8 cellular contexts compared by ENCODE assay signal in the genomic region with DNA sequence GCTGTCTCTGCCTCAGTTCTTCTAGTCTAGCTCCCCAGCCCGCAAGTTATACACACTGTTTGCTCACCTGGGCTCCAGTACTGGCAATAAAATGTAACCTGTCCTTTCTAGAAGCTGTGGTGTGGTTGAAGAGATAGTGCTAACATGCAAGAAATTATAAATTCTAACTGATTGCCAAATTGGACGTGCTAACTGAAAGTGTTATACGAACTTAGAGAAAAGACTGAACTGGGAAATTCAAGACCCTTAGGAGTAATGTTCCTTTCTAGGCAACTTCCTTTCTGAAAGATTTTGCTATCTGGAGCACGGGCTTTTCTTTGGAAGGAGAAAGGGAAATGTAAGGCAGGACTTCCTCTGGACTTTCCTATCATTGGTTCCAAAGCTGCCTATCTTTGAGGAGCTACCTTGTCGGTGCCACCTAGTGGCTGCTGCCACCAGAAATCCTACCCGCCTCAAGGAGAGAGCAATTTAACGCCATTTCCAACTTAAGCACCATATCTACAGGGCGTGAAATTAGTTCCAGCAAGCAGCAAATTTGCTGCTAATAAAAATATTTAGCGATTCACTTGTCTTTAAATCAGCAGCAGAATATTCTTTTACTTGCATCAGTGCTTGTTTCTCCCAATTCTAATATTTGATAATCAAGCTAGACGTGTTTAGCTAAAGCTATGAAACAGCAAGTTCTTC. TPM values are rescaled to one million over a fixed set of nuclear protein-coding genes. Genes with fewer than 3 reads are reported as not detected.
A peak's percentile ranks its signal among the peaks of the same experiment; 100 is the strongest.
DNase-seq lines count a peak whose midpoint lies in the region; ATAC-seq and TF ChIP-seq lines count a peak whose summit lies in the region.

No MANE protein-coding gene starts in this region.

- H3K36me3 ChIP-seq in GM23248 (ENCODE audit: low read depth) (no peaks in the 10 kb centered on the region), neutrophil (no peaks in the 10 kb centered on the region)

- in situ Hi-C loops in GM23248 (cut with MboI) = no loop called here

- peak overlapping the region; percentile 94 for H2AFZ ChIP-seq in GM23248

- no peaks in the 10 kb centered on the region for H4K20me1 ChIP-seq in GM23248 (ENCODE audit: insufficient read depth)

- TF ChIP-seq CTCF in WI38 (IDR thresholded peaks at IDR 0.05; ENCODE audit: low read depth, low read length) = peak; percentile 33; the same call in 1 of the 2 replicates
- no peak for TF ChIP-seq CTCF in neutrophil (IDR thresholded peaks at IDR 0.05)
- no peak for TF ChIP-seq CTCF in omental fat pad (IDR thresholded peaks at IDR 0.05)

- H3K27me3 ChIP-seq in GM23248 (replicated peaks; ENCODE audit: insufficient read depth) (no peaks in the 10 kb centered on the region), neutrophil (peaks cover 44% of the 10 kb centered on the region)

- 55 to 56% methylated on average over 10 of the region's 10 CpGs for WGBS in GM23248 (ENCODE audit: low coverage in 1 of 2, low lambda C conversion rate in 2 of 2, missing lambda C conversion rate in 2 of 2), 2 experiments

- no peak overlapping the region for H3K9ac ChIP-seq in GM23248

- H3K27ac ChIP-seq in GM23248 = no peak overlapping the region
- H3K27ac ChIP-seq in neutrophil = peak overlapping the region; percentile 57

- H3K9me3 ChIP-seq in GM23248 (ENCODE audit: low read depth) (no peaks in the 10 kb centered on the region), neutrophil (no peaks in the 10 kb centered on the region)

- H3F3A ChIP-seq in GM23248 (ENCODE audit: insufficient read depth) = no peaks in the 10 kb centered on the region

- no peak overlapping the region for H3K4me2 ChIP-seq in GM23248 (ENCODE audit: unreplicated experiment)

- no peaks in the 10 kb centered on the region for H3K79me2 ChIP-seq in GM23248 (ENCODE audit: insufficient read depth)

- DNase-seq in Daoy (ENCODE audit: low read depth) = peak; percentile 43
- DNase-seq in GM23248 = peak; percentile 64
- DNase-seq in MV-4-11 (lab: John Stamatoyannopoulos, UW) = peak; percentile 81
- peak; percentile 79 for DNase-seq in fibroblast of gingiva (ENCODE audit: low read depth)
- DNase-seq in omental fat pad (ENCODE audit: low spot score) = no peak

- H3K9me2 ChIP-seq in GM23248 (ENCODE audit: insufficient read depth) = no peaks in the 10 kb centered on the region

- H3K4me1 ChIP-seq in GM23248 (ENCODE audit: insufficient read depth) (peaks cover 4% of the 10 kb centered on the region; the same call in 1 of the 2 replicates), neutrophil (ENCODE audit: control insufficient read depth in 1 of 2, insufficient read depth in 1 of 2, low read depth in 1 of 2, low read length in 1 of 2) (peaks cover 3 to 11% of the 10 kb centered on the region in 2 experiments)

- no peak for ATAC-seq in GM21381 (IDR thresholded peaks at IDR 0.05; ENCODE audit: unreplicated experiment)
- no peak for ATAC-seq in omental fat pad (ENCODE audit: low FRiP score)

- H3K4me3 ChIP-seq in GM23248 = 0 out of 2 replicates have a peak overlapping the region, but pooled peaks have one; percentile 24
- H3K4me3 ChIP-seq in WI38 (ENCODE audit: low read depth, low read length) = no peak overlapping the region
- H3K4me3 ChIP-seq in neutrophil (ENCODE audit: low read depth in 1 of 2, low read length in 1 of 2) = no peak overlapping the region

RNA-seq across cellular contexts. Expression of gene TMEM218, which starts 12.7 kb away (rescaled TPM):
- 25.1 and 32.0 TPM in 2 replicates for total RNA-seq in Daoy (2014; rRNA removed; shearing (Covaris generic))
- total RNA-seq in GM23248 (2014; rRNA removed; shearing (Covaris generic)) = 31.9 and 44.9 TPM in 2 replicates
- 30.1 and 32.8 TPM in 2 replicates for polyA plus RNA-seq in GM23248 (2016; fragmentation: Nextera tagmentation; extraction: Ambion mirVana)
- total RNA-seq in omental fat pad = 10 to 100 TPM; 17.0 to 24.4 (median 21.9) TPM

RNA-seq across cellular contexts. Expression of gene PKNOX2, which starts 40.5 kb away (rescaled TPM):
- total RNA-seq in Daoy (2014; rRNA removed; shearing (Covaris generic)) = 0.54 and 1.4 TPM in 2 replicates
- 0.51 and 0.76 TPM in 2 replicates for total RNA-seq in GM23248 (2014; rRNA removed; shearing (Covaris generic))
- polyA plus RNA-seq in GM23248 (2016; fragmentation: Nextera tagmentation; extraction: Ambion mirVana) = 0.08 and 0.21 TPM in 2 replicates
- total RNA-seq in omental fat pad = 1 to 10 TPM in 2 of 4 donors, under 1 TPM in 2; 0.19 to 2.7 (median 0.82) TPM
